In genomic region chr13:105139380-105140285, GRCh38 we compare ENCODE assay signal across 8 cellular contexts.
A peak's percentile ranks its signal among the peaks of the same experiment; 100 is the strongest.
DNase-seq lines count a peak whose midpoint lies in the region; ATAC-seq and TF ChIP-seq lines count a peak whose summit lies in the region.

No MANE protein-coding gene starts in this region.

- ATAC-seq in GM18498 (IDR thresholded peaks at IDR 0.05; ENCODE audit: unreplicated experiment): peak; percentile 97
- ATAC-seq in HG02642 (IDR thresholded peaks at IDR 0.05; ENCODE audit: poor library complexity, unreplicated experiment): peak; percentile 96
- peak; percentile 94 for ATAC-seq in activated B cell treated with CpG ODN at 0.5 μM for 24 hours (ENCODE audit: low read depth)
- peak; percentile 94 to 95 for ATAC-seq in natural killer cell treated with Interleukin-12 subunit alpha and Interleukin-12 subunit beta and Interleukin-15 and Interleukin-18, amount 100 ng/mL, for 72 hours

- peak overlapping the region; percentile 91 for H3K4me3 Mint-ChIP-seq in activated B cell treated with CpG ODN at 0.5 μM for 24 hours
- peak overlapping the region; percentile 95 for H3K4me3 Mint-ChIP-seq in natural killer cell treated with Interleukin-12 subunit alpha and Interleukin-12 subunit beta and Interleukin-15 and Interleukin-18, amount 100 ng/mL, for 72 hours

- POLR2A ChIA-PET in activated B cell treated with CpG ODN at 0.5 μM for 24 hours (lab: Charles Lee): interaction anchor here (1.3 kb wide), 1 partner anchor 1428 kb away, joined by 5 read pairs; the partner anchor contains the start of gene ARGLU1

- peak; percentile 68 for DNase-seq in NCI-H1105 treated with DMSO at 0.1 percent for 48 hours (lab: John Stamatoyannopoulos, UW)
- peak; percentile 26 for DNase-seq in activated B cell treated with CpG ODN at 0.5 μM for 24 hours
- DNase-seq in choroid plexus epithelial cell (ENCODE audit: low read depth): peak; percentile 8
- DNase-seq in natural killer cell treated with Interleukin-12 subunit alpha and Interleukin-12 subunit beta and Interleukin-15 and Interleukin-18, amount 100 ng/mL, for 72 hours (ENCODE audit: low spot score): peak; percentile 71
- peak in 36 of 49 donors; percentile 1 to 71 (median 23) for DNase-seq in substantia nigra (lab: John Stamatoyannopoulos, UW)
- no peak for DNase-seq in foreskin fibroblast

- H3K27ac ChIP-seq in substantia nigra (ENCODE audit: low read depth, low read length, poor library complexity, severe bottlenecking): peak overlapping the region; percentile 26

- H3K27ac Mint-ChIP-seq in activated B cell treated with CpG ODN at 0.5 μM for 24 hours: peak overlapping the region; percentile 95
- H3K27ac Mint-ChIP-seq in natural killer cell treated with Interleukin-12 subunit alpha and Interleukin-12 subunit beta and Interleukin-15 and Interleukin-18, amount 100 ng/mL, for 72 hours: peak overlapping the region; percentile 90 to 97

- H3K36me3 Mint-ChIP-seq in activated B cell treated with CpG ODN at 0.5 μM for 24 hours (ENCODE audit: low read depth): peaks cover 4% of the 10 kb centered on the region
- no peaks in the 10 kb centered on the region for H3K36me3 Mint-ChIP-seq in natural killer cell treated with Interleukin-12 subunit alpha and Interleukin-12 subunit beta and Interleukin-15 and Interleukin-18, amount 100 ng/mL, for 72 hours

- no peaks in the 10 kb centered on the region for H3K9me3 Mint-ChIP-seq in activated B cell treated with CpG ODN at 0.5 μM for 24 hours
- no peaks in the 10 kb centered on the region for H3K9me3 Mint-ChIP-seq in natural killer cell treated with Interleukin-12 subunit alpha and Interleukin-12 subunit beta and Interleukin-15 and Interleukin-18, amount 100 ng/mL, for 72 hours

- H3K4me3 ChIP-seq in choroid plexus epithelial cell (ENCODE audit: low read depth, low read length) (no peak overlapping the region), foreskin fibroblast (ENCODE audit: low read depth in 1 of 2, low read length in 2 of 2) (peak overlapping the region in 1 of 2 donors; percentile 27)

- no peaks in the 10 kb centered on the region for H3K27me3 Mint-ChIP-seq in activated B cell treated with CpG ODN at 0.5 μM for 24 hours
- H3K27me3 Mint-ChIP-seq in natural killer cell treated with Interleukin-12 subunit alpha and Interleukin-12 subunit beta and Interleukin-15 and Interleukin-18, amount 100 ng/mL, for 72 hours: peaks cover 0 to 3% of the 10 kb centered on the region in 2 donors

- peaks cover 19% of the 10 kb centered on the region for H3K4me1 Mint-ChIP-seq in activated B cell treated with CpG ODN at 0.5 μM for 24 hours
- H3K4me1 Mint-ChIP-seq in natural killer cell treated with Interleukin-12 subunit alpha and Interleukin-12 subunit beta and Interleukin-15 and Interleukin-18, amount 100 ng/mL, for 72 hours (ENCODE audit: low read depth in 2 of 2): peaks cover 14 to 19% of the 10 kb centered on the region in 2 donors

- CTCF ChIA-PET in activated B cell treated with CpG ODN at 0.5 μM for 24 hours (lab: Charles Lee): no interaction called here

- intact Hi-C loops in activated B cell treated with CpG ODN at 0.5 μM for 24 hours (cut with micrococcal nuclease): loop anchor here (2.0 to 10.0 kb wide), 2 partner anchors 1395 to 1425 kb away; partner anchors contain the start of genes ARGLU1 and EFNB2

- TF ChIP-seq CTCF in activated B cell treated with CpG ODN at 0.5 μM for 24 hours (IDR thresholded peaks at IDR 0.05) (no peak), choroid plexus epithelial cell (conservative IDR thresholded peaks at IDR 0.05; ENCODE audit: low read depth, low read length) (no peak), foreskin fibroblast (IDR thresholded peaks at IDR 0.05; ENCODE audit: low read depth, low read length) (no peak)

Comparison
In these comparisons a context has a peak if more than half of its experiments do, and no peak if none do; other contexts are left out.
1. DNase-seq: peak in NCI-H1105 treated with DMSO at 0.1 percent for 48 hours (single experiment), activated B cell treated with CpG ODN at 0.5 μM for 24 hours (single experiment), choroid plexus epithelial cell (single experiment), natural killer cell treated with Interleukin-12 subunit alpha and Interleukin-12 subunit beta and Interleukin-15 and Interleukin-18, amount 100 ng/mL, for 72 hours (single experiment) and substantia nigra (36 of 49); none in foreskin fibroblast (0 of 2).
2. Peak in every context shown above with its lines, with median percentiles within 50 percentile points of each other: ATAC-seq.